Comparison of ENCODE assay signal across 1 cellular context in genomic region chr14:32073537-32074189, GRCh38.
TF ChIP-seq lines count a peak whose summit lies in the region.

No MANE protein-coding gene starts in this region.

TF ChIP-seq in HEK293, 187 proteins besides CTCF, POLR2A, EP300 and RAD21 (continued from another document):
- TF ChIP-seq ZNF704 (tag by site-specific recombination; IDR thresholded peaks at IDR 0.05) (no peak), SALL2 (tag by site-specific recombination; IDR thresholded peaks at IDR 0.05; ENCODE audit: borderline replicate concordance) (no peak), ZNF600 (tag by site-specific recombination; IDR thresholded peaks at IDR 0.05) (peak; percentile 58; the same call in 1 of the 2 replicates)
